ENCODE assay signal across 10 cellular contexts in the genomic region with DNA sequence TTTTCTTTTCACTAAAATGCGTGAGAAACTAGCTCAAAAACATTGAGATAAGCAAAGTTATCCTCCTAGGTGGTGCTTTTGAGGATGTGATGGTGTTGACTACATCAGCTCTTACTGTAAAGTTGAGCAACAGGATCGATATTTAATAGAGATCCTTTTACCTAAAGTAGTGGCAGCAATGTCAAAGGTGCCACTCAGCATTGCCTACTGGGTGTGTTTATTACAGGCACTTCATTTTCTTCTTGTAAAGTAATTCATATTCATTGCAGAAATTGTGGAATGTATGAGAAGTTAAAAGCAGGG. TPM values are rescaled to one million over a fixed set of nuclear protein-coding genes. Genes with fewer than 3 reads are reported as not detected.
DNase-seq lines count a peak whose midpoint lies in the region; ATAC-seq and TF ChIP-seq lines count a peak whose summit lies in the region.
"Had no signal": no experiment of that assay in that cellular context is flagged by ENCODE, and none has a peak within 500 bp of the region (broad histone marks: within the 10 kb centered on the region; RNA-seq: fewer than 3 reads in every experiment).

No MANE protein-coding gene starts in this region.

- H3K27me3 ChIP-seq in ascending aorta: no peaks in the 10 kb centered on the region
- H3K27me3 ChIP-seq in right lobe of liver: no peaks in the 10 kb centered on the region
- H3K27me3 ChIP-seq in tibial artery: peaks cover 0 to 17% of the 10 kb centered on the region in 2 donors

- H3K4me3 Mint-ChIP-seq in activated T-cell treated with anti-CD3 and anti-CD28 coated beads, Interleukin-2, amount 50 U/mL, for 72 hours: peak overlapping the region; percentile 94 to 99

- peak overlapping the region; percentile 89 for H3K27ac Mint-ChIP-seq in activated T-cell treated with anti-CD3 and anti-CD28 coated beads, Interleukin-2, amount 50 U/mL, for 72 hours

- no peak for ATAC-seq in activated T-cell treated with anti-CD3 and anti-CD28 coated beads, Interleukin-2, amount 50 U/mL, for 72 hours (replicated peaks in 1 of 2)
- ATAC-seq in right lobe of liver (no peak), GM18511 (IDR thresholded peaks at IDR 0.05; ENCODE audit: unreplicated experiment) (no peak)

- peaks cover 28 to 30% of the 10 kb centered on the region in 2 donors for H3K36me3 ChIP-seq in ascending aorta
- H3K36me3 ChIP-seq in right lobe of liver: peaks cover 0 to 29% (median 21%) of the 10 kb centered on the region in 4 donors
- H3K36me3 ChIP-seq in tibial artery: peaks cover 29 to 30% (median 30%) of the 10 kb centered on the region in 3 donors

- no peaks in the 10 kb centered on the region for H3K9me3 Mint-ChIP-seq in activated T-cell treated with anti-CD3 and anti-CD28 coated beads, Interleukin-2, amount 50 U/mL, for 72 hours

- H3K4me1 ChIP-seq in ascending aorta: peaks cover 9 to 15% of the 10 kb centered on the region in 2 donors
- H3K4me1 ChIP-seq in right lobe of liver: peaks cover 0 to 14% (median 6%) of the 10 kb centered on the region in 4 donors
- H3K4me1 ChIP-seq in tibial artery: peaks cover 0 to 30% (median 25%) of the 10 kb centered on the region in 4 donors

- peaks cover 40% of the 10 kb centered on the region for H3K4me1 Mint-ChIP-seq in activated T-cell treated with anti-CD3 and anti-CD28 coated beads, Interleukin-2, amount 50 U/mL, for 72 hours (ENCODE audit: low read depth)

- 16% methylated on average over 2 of the region's 2 CpGs for WGBS in right lobe of liver (ENCODE audit: insufficient coverage, low coverage, low lambda C conversion rate, missing lambda C conversion rate)

- H3K27me3 Mint-ChIP-seq in activated T-cell treated with anti-CD3 and anti-CD28 coated beads, Interleukin-2, amount 50 U/mL, for 72 hours (ENCODE audit: low read depth): peaks cover 6% of the 10 kb centered on the region

- no peak for DNase-seq in activated T-cell treated with anti-CD3 and anti-CD28 coated beads, Interleukin-2, amount 50 U/mL, for 72 hours
- no peak for DNase-seq in activated T-cell treated with anti-CD3 and anti-CD28 coated beads, Interleukin-2, amount 50 U/mL, for 48 hours
- no peak for DNase-seq in ascending aorta (ENCODE audit: low spot score in 2 of 2)
- no peak for DNase-seq in right lobe of liver
- no peak for DNase-seq in tibial artery
- DNase-seq in amygdala (lab: John Stamatoyannopoulos, UW): no peak
- DNase-seq in retina: no peak
- DNase-seq: kidney glomerular epithelial cell had no signal

- intact Hi-C loops in ascending aorta (cut with DNase I) (no loop called here), right lobe of liver (cut with DNase I) (no loop called here), tibial artery (cut with DNase I; ENCODE audit: low total_unique reads) (no loop called here)

- peaks cover 17 to 25% of the 10 kb centered on the region in 2 donors for H3K36me3 Mint-ChIP-seq in activated T-cell treated with anti-CD3 and anti-CD28 coated beads, Interleukin-2, amount 50 U/mL, for 72 hours (ENCODE audit: insufficient read depth in 2 of 2)

- TF ChIP-seq CTCF in ascending aorta (IDR thresholded peaks at IDR 0.05) (no peak), right lobe of liver (IDR thresholded peaks at IDR 0.05) (no peak), tibial artery (IDR thresholded peaks at IDR 0.05) (no peak)

- TF ChIP-seq POLR2A in right lobe of liver (IDR thresholded peaks at IDR 0.05): no peak

- H3K4me3 ChIP-seq in ascending aorta (peak overlapping the region; percentile 88 to 99), right lobe of liver (peak overlapping the region; percentile 91 to 93 (median 92)), tibial artery (peak overlapping the region; percentile 82 to 97)

- H3K9me3 ChIP-seq in ascending aorta (no peaks in the 10 kb centered on the region), right lobe of liver (no peaks in the 10 kb centered on the region), tibial artery (no peaks in the 10 kb centered on the region)

- H3K27ac ChIP-seq in ascending aorta (no peak overlapping the region), right lobe of liver (peak overlapping the region in 1 of 3 donors; percentile 77), tibial artery (peak overlapping the region in 1 of 2 donors; percentile 89)

RNA-seq across cellular contexts. Expression of gene PSMD3, which starts 1.4 kb away (rescaled TPM):
- 100 to 1,000 TPM in 1 of 2 donors, 10 to 100 TPM in 1; 95.5 to 103 TPM for total RNA-seq in activated T-cell treated with anti-CD3 and anti-CD28 coated beads, Interleukin-2, amount 50 U/mL, for 72 hours
- 93.1 TPM for total RNA-seq in ascending aorta
- total RNA-seq in right lobe of liver: 10 to 100 TPM; 58.3 to 85.3 (median 67.4) TPM

RNA-seq across cellular contexts. Expression of gene GSDMA, which starts 19.2 kb away (rescaled TPM):
- 1 to 10 TPM; 2.1 to 4.6 TPM for total RNA-seq in activated T-cell treated with anti-CD3 and anti-CD28 coated beads, Interleukin-2, amount 50 U/mL, for 72 hours
- total RNA-seq in ascending aorta (not detected), right lobe of liver (under 1 TPM in 2 of 6 experiments, not detected in 4; 0.42 to 0.99 TPM)

RNA-seq across cellular contexts. Expression of gene CSF3, which starts 33.2 kb away (rescaled TPM):
- total RNA-seq in activated T-cell treated with anti-CD3 and anti-CD28 coated beads, Interleukin-2, amount 50 U/mL, for 72 hours: not detected
- total RNA-seq in ascending aorta (0.43 TPM), right lobe of liver (under 1 TPM in 1 of 6 experiments, not detected in 5; 0.31 TPM)
- total RNA-seq: T-helper 1 cell treated with Interleukin-12 subunit alpha and Interleukin-12 subunit beta and Interleukin-4 antibody, amounts not matched to agents 30 ng/mL and 1 ng/mL, for 36 hours had no signal

RNA-seq across cellular contexts. Expression of gene LRRC3C, which starts 54.5 kb away (rescaled TPM):
- total RNA-seq in activated T-cell treated with anti-CD3 and anti-CD28 coated beads, Interleukin-2, amount 50 U/mL, for 72 hours: not detected
- total RNA-seq in ascending aorta (not detected), right lobe of liver (not detected)
- total RNA-seq: T-helper 1 cell treated with Interleukin-12 subunit alpha and Interleukin-12 subunit beta and Interleukin-4 antibody, amounts not matched to agents 30 ng/mL and 1 ng/mL, for 36 hours had no signal

RNA-seq across cellular contexts. Expression of gene ORMDL3, which starts 54.6 kb away (rescaled TPM):
- total RNA-seq in activated T-cell treated with anti-CD3 and anti-CD28 coated beads, Interleukin-2, amount 50 U/mL, for 72 hours: 100 to 1,000 TPM; 104 to 114 TPM
- total RNA-seq in ascending aorta: 32.2 TPM
- total RNA-seq in right lobe of liver: 100 to 1,000 TPM; 105 to 174 (median 128) TPM
